20 cellular contexts compared by ENCODE assay signal in genomic region chr5:110968246-110969005, GRCh38.
DNase-seq lines count a peak whose midpoint lies in the region; ATAC-seq and TF ChIP-seq lines count a peak whose summit lies in the region.
"Had no signal": no experiment of that assay in that cellular context is flagged by ENCODE, and none has a peak within 500 bp of the region (broad histone marks: within the 10 kb centered on the region; RNA-seq: fewer than 3 reads in every experiment).

No MANE protein-coding gene starts in this region.

- H3K27me3 ChIP-seq in RWPE2 (ENCODE audit: insufficient read depth, poor library complexity, severe bottlenecking) (no peaks in the 10 kb centered on the region), osteoblast (ENCODE audit: insufficient read depth, low read length) (no peaks in the 10 kb centered on the region)

- no peaks in the 10 kb centered on the region for H3K36me3 ChIP-seq in RWPE2 (ENCODE audit: low read depth)
- H3K36me3 ChIP-seq in osteoblast (ENCODE audit: insufficient read depth, low read length) = no peaks in the 10 kb centered on the region

- no peaks in the 10 kb centered on the region for H3K36me3 Mint-ChIP-seq in activated naive CD4-positive, alpha-beta T cell treated with anti-CD3 and anti-CD28 coated beads, Interleukin-2, amount 50 U/mL, for 72 hours

- H4K20me1 ChIP-seq in osteoblast (ENCODE audit: insufficient read depth, low read length) = no peaks in the 10 kb centered on the region

- ATAC-seq in RWPE2 (ENCODE audit: low read depth) (peak; percentile 87), GM19023 (IDR thresholded peaks at IDR 0.05; ENCODE audit: unreplicated experiment) (no peak)
- ATAC-seq in activated naive CD4-positive, alpha-beta T cell treated with anti-CD3 and anti-CD28 coated beads, Interleukin-2, amount 50 U/mL, for 72 hours = no peak
- ATAC-seq: GM12878, T-helper 17 cell had no signal

- no peak overlapping the region for H2AFZ ChIP-seq in osteoblast (ENCODE audit: low read length)

- no peaks in the 10 kb centered on the region for H3K79me2 ChIP-seq in osteoblast (ENCODE audit: insufficient read depth, low read length)

- no peak overlapping the region for H3K27ac Mint-ChIP-seq in activated naive CD4-positive, alpha-beta T cell treated with anti-CD3 and anti-CD28 coated beads, Interleukin-2, amount 50 U/mL, for 72 hours
- H3K27ac Mint-ChIP-seq: B cell, H9, T-helper 17 cell had no signal

- H3K9me3 ChIP-seq in RWPE2 (ENCODE audit: severe bottlenecking) (no peaks in the 10 kb centered on the region), osteoblast (ENCODE audit: low read depth, low read length) (no peaks in the 10 kb centered on the region)

- H3K4me1 ChIP-seq in RWPE2 (ENCODE audit: insufficient read depth, poor library complexity, severe bottlenecking) (peaks cover 41% of the 10 kb centered on the region), osteoblast (ENCODE audit: insufficient read depth, low read length) (peaks cover 4% of the 10 kb centered on the region)

- peak; percentile 17 for DNase-seq in AG08396 (ENCODE audit: low spot score)
- peak; percentile 32 for DNase-seq in HT-29 (ENCODE audit: low spot score)
- DNase-seq in RWPE2 (ENCODE audit: low spot score) = no peak
- DNase-seq in fibroblast of the aortic adventitia (ENCODE audit: low read depth) = peak; percentile 4
- DNase-seq in NCI-H2029 (lab: John Stamatoyannopoulos, UW) = no peak
- no peak for DNase-seq in activated naive CD4-positive, alpha-beta T cell treated with anti-CD3 and anti-CD28 coated beads, Interleukin-2, amount 50 U/mL, for 72 hours (ENCODE audit: low spot score in 2 of 2)
- DNase-seq in osteoblast (ENCODE audit: insufficient read length, low spot score, missing footprints) = no peak
- DNase-seq: DMS 273 treated with DMSO at 0.1 percent for 48 hours, GDM1, H9, KG1, NCI-H1436 treated with DMSO at 0.1 percent for 48 hours, NCI-H2081, NCI-H2171 treated with DMSO at 0.1 percent for 48 hours, NCI-H446, NCI-H526 treated with DMSO at 0.1 percent for 48 hours, T-helper 17 cell had no signal

- H3K4me3 ChIP-seq in RWPE2 (ENCODE audit: severe bottlenecking) (no peak overlapping the region), fibroblast of the aortic adventitia (ENCODE audit: low read depth, low read length) (no peak overlapping the region), osteoblast (ENCODE audit: insufficient read depth, low read length) (no peak overlapping the region)
- H3K4me3 ChIP-seq: GM12878 had no signal

- H3K9me3 Mint-ChIP-seq in activated naive CD4-positive, alpha-beta T cell treated with anti-CD3 and anti-CD28 coated beads, Interleukin-2, amount 50 U/mL, for 72 hours = no peaks in the 10 kb centered on the region
- H3K9me3 Mint-ChIP-seq: H9 had no signal

- no peak overlapping the region for H3K4me2 ChIP-seq in osteoblast (ENCODE audit: insufficient read depth, low read length)

- TF ChIP-seq CTCF in RWPE2 (IDR thresholded peaks at IDR 0.05; ENCODE audit: poor library complexity, severe bottlenecking) (no peak), fibroblast of the aortic adventitia (IDR thresholded peaks at IDR 0.05; ENCODE audit: insufficient read depth, low read length) (no peak), osteoblast (IDR thresholded peaks at IDR 0.05; ENCODE audit: extremely low read depth, low read depth, low read length) (no peak)

- H3K27ac ChIP-seq in RWPE2 (ENCODE audit: poor library complexity, severe bottlenecking) = peak overlapping the region; percentile 76
- H3K27ac ChIP-seq in osteoblast (ENCODE audit: low read depth, low read length) = no peak overlapping the region

Comparison
In these comparisons a context has a peak if more than half of its experiments do, and no peak if none do; other contexts are left out.
1. DNase-seq: peak in AG08396 (single experiment), HT-29 (single experiment) and fibroblast of the aortic adventitia (single experiment); none in RWPE2 (single experiment), NCI-H2029 (single experiment), activated naive CD4-positive, alpha-beta T cell treated with anti-CD3 and anti-CD28 coated beads, Interleukin-2, amount 50 U/mL, for 72 hours (0 of 2) and osteoblast (single experiment).